Comparison of ENCODE assay signal across 8 cellular contexts in the genomic region with DNA sequence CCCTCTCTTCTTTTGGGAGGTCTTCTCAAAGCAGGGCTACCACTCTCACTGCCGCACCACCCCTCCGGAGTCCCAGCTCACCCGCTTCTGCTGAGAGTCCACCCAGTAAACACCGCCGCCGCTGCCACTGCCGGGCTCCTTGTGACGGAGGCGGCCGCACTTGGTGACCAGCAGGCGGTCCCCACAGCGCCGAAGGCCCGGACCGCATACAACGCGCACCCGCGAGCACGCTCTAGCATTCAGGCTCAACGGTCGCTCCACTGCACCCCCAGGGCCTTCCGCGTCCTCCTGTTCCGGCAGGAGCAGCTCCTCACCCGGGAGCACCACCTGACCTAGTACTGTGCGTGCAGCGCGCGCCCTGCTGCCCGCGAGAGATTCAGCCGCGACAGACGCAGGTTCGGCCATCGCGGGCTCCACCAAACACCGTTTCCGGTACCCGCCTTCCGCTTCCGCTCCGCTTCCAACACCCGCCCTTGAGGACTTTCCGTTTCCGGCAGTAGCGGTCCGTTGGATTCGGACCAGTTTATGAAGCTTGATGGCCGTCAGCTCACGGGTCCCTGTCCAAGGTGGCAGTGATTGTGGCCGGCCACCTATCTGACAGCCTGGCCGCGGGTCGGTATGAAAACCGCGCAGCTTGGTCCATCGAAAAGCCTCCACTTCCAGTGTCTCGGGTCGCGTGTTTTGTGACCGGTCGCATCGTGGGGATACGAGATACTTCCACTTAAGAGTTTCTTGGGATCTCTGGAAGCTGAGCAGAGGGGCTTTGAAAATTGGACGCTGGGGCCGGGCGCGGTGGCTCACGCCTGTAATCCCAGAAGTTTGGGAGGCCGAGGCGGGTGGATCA. TPM values are rescaled to one million over a fixed set of nuclear protein-coding genes. Genes with fewer than 3 reads are reported as not detected.
DNase-seq lines count a peak whose midpoint lies in the region; ATAC-seq, FAIRE-seq and TF ChIP-seq lines count a peak whose summit lies in the region.

A gene (minus strand): TSS at position 425 of the 844 bp plus-strand sequence. CDS start 20 bp downstream, at position 405.

- peaks cover 40% of the 10 kb centered on the region for H3K79me2 ChIP-seq in keratinocyte (ENCODE audit: control insufficient read depth, insufficient read depth, low read length)

- peaks cover 14 to 24% of the 10 kb centered on the region in 2 experiments for H3K36me3 ChIP-seq in keratinocyte (ENCODE audit: control insufficient read depth in 2 of 2, extremely low read depth in 1 of 2, insufficient read depth in 2 of 2, low read length in 2 of 2)

- H2AFZ ChIP-seq in keratinocyte (ENCODE audit: control insufficient read depth, low read length), result peak within 1 kb of the TSS; percentile 98

- peaks cover 6% of the 10 kb centered on the region for H4K20me1 ChIP-seq in keratinocyte (ENCODE audit: control insufficient read depth, extremely low read depth, insufficient read depth, low read length)

- peaks cover 12% of the 10 kb centered on the region for H3K4me1 ChIP-seq in keratinocyte (ENCODE audit: control insufficient read depth, extremely low read depth, insufficient read depth, low read length)

- FAIRE-seq in keratinocyte (lab: Jason Lieb, UNC), result peak; percentile 64

- peak within 1 kb of the TSS; percentile 82 for H3K9ac ChIP-seq in keratinocyte (ENCODE audit: control insufficient read depth, extremely low read depth, insufficient read depth, low read length)

- H3K4me2 ChIP-seq in keratinocyte (ENCODE audit: control insufficient read depth, extremely low read depth, insufficient read depth, low read depth, low read length), result peak within 1 kb of the TSS; percentile 94

- DNase-seq in AG09309 (ENCODE audit: low read depth) (peak; percentile 34), NCI-H2227 treated with DMSO at 0.1 percent for 48 hours (lab: John Stamatoyannopoulos, UW) (peak; percentile 73), keratinocyte (ENCODE audit: low read depth, low spot score) (peak; percentile 28)
- peak; percentile 64 to 76 (median 72) for DNase-seq in activated CD4-positive, CD25-positive, alpha-beta regulatory T cell (lab: John Stamatoyannopoulos, UW)
- peak; percentile 83 for DNase-seq in central memory CD4-positive, alpha-beta T cell
- peak; percentile 93 for DNase-seq in stimulated activated CD4-positive, alpha-beta T cell treated with anti-CD3 and anti-CD28 coated beads, Interleukin-15, amount 100 ng/mL, for 24 hours

- no peaks in the 10 kb centered on the region for H3K9me1 ChIP-seq in keratinocyte (ENCODE audit: control insufficient read depth, extremely low read depth, insufficient read depth, low read length)

- peak within 1 kb of the TSS; percentile 91 for H3K4me3 ChIP-seq in AG09309 (ENCODE audit: control insufficient read depth, low read depth, low read length)
- H3K4me3 ChIP-seq in keratinocyte (ENCODE audit: control insufficient read depth in 2 of 3, extremely low read depth in 1 of 3, insufficient read depth in 2 of 3, low read depth in 1 of 3, low read length in 3 of 3), result peak within 1 kb of the TSS; percentile 71 to 92 (median 76)

- peak; percentile 10 for TF ChIP-seq CTCF in AG09309 (IDR thresholded peaks at IDR 0.05; ENCODE audit: control insufficient read depth, insufficient read depth, low read depth, low read length, missing control alignments)
- peak in 1 of 3 experiments; percentile 17 for TF ChIP-seq CTCF in keratinocyte (optimal IDR thresholded peaks at IDR 0.05 in 1 of 3, IDR thresholded peaks at IDR 0.05 in 1 of 3, conservative IDR thresholded peaks at IDR 0.05 in 1 of 3; ENCODE audit: extremely low read depth in 1 of 3, insufficient read depth in 2 of 3, low read length in 3 of 3)

- H3K27ac ChIP-seq in keratinocyte (ENCODE audit: control insufficient read depth, insufficient read depth, low read length), result peak within 1 kb of the TSS; percentile 69

- no peaks in the 10 kb centered on the region for H3K9me3 ChIP-seq in keratinocyte (ENCODE audit: control insufficient read depth, low read depth, low read length)

- H3K27me3 ChIP-seq in keratinocyte (ENCODE audit: control insufficient read depth, extremely low read depth, insufficient read depth, low read length), result no peaks in the 10 kb centered on the region

- ATAC-seq in GM18907 (IDR thresholded peaks at IDR 0.05; ENCODE audit: unreplicated experiment), result peak; percentile 92
- peak; percentile 94 for ATAC-seq in HG03159 (IDR thresholded peaks at IDR 0.05; ENCODE audit: unreplicated experiment)

- dilution Hi-C loops in keratinocyte (cut with MboI; ENCODE audit: extremely low pct_ligation_motif_present, low sequenced_read_pairs), result no loop called here

RNA-seq across cellular contexts. Expression of the gene that starts here (rescaled TPM):
- 24.8 to 48.8 TPM (median 37.1 TPM) in 3 replicates for polyA plus RNA-seq in keratinocyte
- polyA plus RNA-seq in keratinocyte (2011; ENCODE audit: low read depth), result 50.4 TPM
- polyA plus RNA-seq in keratinocyte (2011; cell fraction: cytosol; rRNA removed), result 35.0 and 36.5 TPM in 2 replicates
- 32.3 and 41.6 TPM in 2 replicates for polyA plus RNA-seq in keratinocyte (2011; cell fraction: nucleus; rRNA removed)
- 22.1 and 41.3 TPM in 2 replicates for polyA plus RNA-seq in keratinocyte (2012; ENCODE audit: low replicate concordance)
- polyA minus RNA-seq in keratinocyte, result 10.2 to 25.3 TPM (median 11.0 TPM) in 3 replicates
- 43.4 TPM for polyA minus RNA-seq in keratinocyte (2011; cell fraction: cytosol; rRNA and poly(A)+ RNA removed)
- 9.5 and 11.3 TPM in 2 replicates for polyA minus RNA-seq in keratinocyte (2011; cell fraction: nucleus; rRNA and poly(A)+ RNA removed)

Comparison
In these comparisons a context has a peak if more than half of its experiments do, and no peak if none do; other contexts are left out.
1. Peak in every context shown above with its lines: DNase-seq, ATAC-seq, H3K4me3 ChIP-seq and H3K27ac ChIP-seq.
2. DNase-seq: peak in every context shown above with its lines; median percentile 93 in stimulated activated CD4-positive, alpha-beta T cell treated with anti-CD3 and anti-CD28 coated beads, Interleukin-15, amount 100 ng/mL, for 24 hours; 83 in central memory CD4-positive, alpha-beta T cell; 73 in NCI-H2227 treated with DMSO at 0.1 percent for 48 hours; 72 in activated CD4-positive, CD25-positive, alpha-beta regulatory T cell; 34 in AG09309; 28 in keratinocyte.